ENCODE assay signal across 24 cellular contexts in the genomic region with DNA sequence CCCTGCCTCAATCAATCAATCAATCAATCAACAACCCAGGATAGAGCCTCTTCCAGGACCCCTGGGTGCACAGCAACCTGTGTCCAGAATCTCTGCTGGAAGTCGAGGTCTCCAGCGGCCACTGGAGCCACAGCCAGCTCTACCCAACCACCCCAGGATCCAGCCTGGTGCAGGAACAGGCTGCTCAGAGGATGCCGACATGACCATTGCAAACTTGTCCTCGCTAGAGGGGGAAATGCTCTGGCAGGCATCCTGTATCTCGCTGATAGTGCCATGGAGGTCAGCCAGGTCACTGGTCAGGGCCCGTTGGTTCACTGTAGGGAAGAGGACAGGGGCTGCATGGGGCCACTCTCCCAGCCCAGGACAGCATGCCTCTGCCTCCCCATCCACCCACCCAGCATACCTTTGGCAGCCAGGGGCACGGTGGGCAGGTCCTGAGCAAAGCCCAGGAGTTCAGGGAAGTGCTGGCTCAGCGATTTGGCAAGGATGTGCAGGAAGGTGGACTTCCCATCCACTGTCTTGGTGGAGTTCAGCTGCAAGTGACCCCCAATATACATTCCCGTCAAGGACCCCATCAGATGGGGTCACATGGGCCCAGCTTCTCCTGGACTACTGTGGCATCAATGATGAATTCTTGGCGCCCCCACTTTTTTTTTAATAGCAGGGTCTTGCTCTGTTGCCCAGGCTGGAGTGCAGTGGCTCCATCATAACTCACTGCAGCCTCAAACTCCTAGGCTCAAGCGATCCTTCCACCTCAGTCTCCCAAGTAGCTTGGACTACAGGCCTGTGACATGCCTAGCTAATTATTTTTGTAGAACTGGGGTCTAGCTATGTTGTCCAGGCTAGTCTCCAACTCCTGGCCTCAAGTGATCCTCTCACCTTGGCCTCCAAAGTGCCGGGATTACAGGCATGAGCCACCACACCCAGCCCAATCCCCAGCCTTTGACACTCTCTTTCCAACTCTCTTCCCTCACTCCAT. TPM values are rescaled to one million over a fixed set of nuclear protein-coding genes. Genes with fewer than 3 reads are reported as not detected.
DNase-seq lines count a peak whose midpoint lies in the region; ATAC-seq and TF ChIP-seq lines count a peak whose summit lies in the region.
"Had no signal": no experiment of that assay in that cellular context is flagged by ENCODE, and none has a peak within 500 bp of the region (broad histone marks: within the 10 kb centered on the region; RNA-seq: fewer than 3 reads in every experiment).

No MANE protein-coding gene starts in this region.

- no peaks in the 10 kb centered on the region for H3F3A ChIP-seq in smooth muscle cell (ENCODE audit: low read depth)

- H2AFZ ChIP-seq in smooth muscle cell (ENCODE audit: low read depth), result no peak overlapping the region
- H2AFZ ChIP-seq: GM23248 had no signal

- ATAC-seq in CD4-positive, alpha-beta T cell (ENCODE audit: poor library complexity), result no peak
- ATAC-seq: activated naive CD8-positive, alpha-beta T cell treated with anti-CD3 and anti-CD28 coated beads, Interleukin-2, amount 50 U/mL, for 24 hours; body of pancreas; naive thymus-derived CD8-positive, alpha-beta T cell; T-cell had no signal

- no peak for DNase-seq in CD4-positive, alpha-beta T cell
- peak; percentile 10 for DNase-seq in HuH-7 (ENCODE audit: low spot score)
- DNase-seq in immature natural killer cell, result no peak
- DNase-seq in effector CD8-positive, alpha-beta T cell (lab: John Stamatoyannopoulos, UW), result no peak
- no peak for DNase-seq in smooth muscle cell (lab: John Stamatoyannopoulos, UW; ENCODE audit: unreplicated experiment)
- DNase-seq in AML-193 (lab: John Stamatoyannopoulos, UW), result no peak
- DNase-seq: activated CD8-positive, alpha-beta memory T cell treated with anti-CD3 and anti-CD28 coated beads, Interleukin-2, amount 50 U/mL, for 48 hours; activated effector memory CD4-positive, alpha-beta T cell treated with Interleukin-2 at 50 U/mL for 16 hours; activated naive CD8-positive, alpha-beta T cell treated with anti-CD3 and anti-CD28 coated beads, Interleukin-2, amount 50 U/mL, for 24 hours; glutamatergic neuron; GM23248; Karpas-422; naive thymus-derived CD8-positive, alpha-beta T cell; NCI-H1048; NCI-H1930; NCI-H2227 treated with DMSO at 0.1 percent for 48 hours; PC-9; SIG-M5; T-cell had no signal

- 96% methylated on average over 12 of the region's 12 CpGs for WGBS in smooth muscle cell (ENCODE audit: low lambda C conversion rate)

- H3K4me2 ChIP-seq in smooth muscle cell, result no peak overlapping the region

- H4K20me1 ChIP-seq in smooth muscle cell (ENCODE audit: low read depth), result no peaks in the 10 kb centered on the region

- no peaks in the 10 kb centered on the region for H3K9me3 ChIP-seq in CD4-positive, alpha-beta T cell (ENCODE audit: control insufficient read depth, low read length)
- H3K9me3 ChIP-seq in smooth muscle cell (replicated peaks; ENCODE audit: low read depth), result no peaks in the 10 kb centered on the region
- H3K9me3 ChIP-seq: body of pancreas, suprapubic skin had no signal

- no peaks in the 10 kb centered on the region for H3K9me3 Mint-ChIP-seq in CD4-positive, alpha-beta T cell
- H3K9me3 Mint-ChIP-seq in immature natural killer cell, result no peaks in the 10 kb centered on the region
- H3K9me3 Mint-ChIP-seq: activated naive CD8-positive, alpha-beta T cell treated with anti-CD3 and anti-CD28 coated beads, Interleukin-2, amount 50 U/mL, for 24 hours; CD4-positive, alpha-beta memory T cell; memory B cell; naive thymus-derived CD8-positive, alpha-beta T cell; T-cell had no signal

- TF ChIP-seq CTCF in CD4-positive, alpha-beta T cell (IDR thresholded peaks at IDR 0.05), result no peak
- TF ChIP-seq CTCF in smooth muscle cell (IDR thresholded peaks at IDR 0.05; ENCODE audit: borderline replicate concordance, insufficient read depth, poor library complexity, severe bottlenecking), result no peak

- H3K27ac ChIP-seq in CD4-positive, alpha-beta T cell (ENCODE audit: low read depth, low read length), result no peak overlapping the region
- H3K27ac ChIP-seq in smooth muscle cell (ENCODE audit: low read depth), result no peak overlapping the region
- H3K27ac ChIP-seq: GM23248, PC-9, suprapubic skin had no signal

- no peak overlapping the region for H3K4me3 ChIP-seq in smooth muscle cell
- H3K4me3 ChIP-seq: GM23248 had no signal

- H3K36me3 Mint-ChIP-seq in CD4-positive, alpha-beta T cell (ENCODE audit: low read depth), result no peaks in the 10 kb centered on the region
- H3K36me3 Mint-ChIP-seq in immature natural killer cell, result no peaks in the 10 kb centered on the region
- H3K36me3 Mint-ChIP-seq: CD4-positive, alpha-beta memory T cell; memory B cell; naive thymus-derived CD8-positive, alpha-beta T cell; T-cell had no signal

- no peaks in the 10 kb centered on the region for H3K27me3 Mint-ChIP-seq in CD4-positive, alpha-beta T cell
- H3K27me3 Mint-ChIP-seq in immature natural killer cell (ENCODE audit: low read depth in 3 of 3), result peaks cover 0 to 5% (median 3%) of the 10 kb centered on the region in 3 donors
- H3K27me3 Mint-ChIP-seq: activated naive CD8-positive, alpha-beta T cell treated with anti-CD3 and anti-CD28 coated beads, Interleukin-2, amount 50 U/mL, for 24 hours; CD4-positive, alpha-beta memory T cell; memory B cell; naive thymus-derived CD8-positive, alpha-beta T cell; T-cell had no signal

- POLR2A ChIA-PET in CD4-positive, alpha-beta T cell (lab: Charles Lee), result interaction anchor here (0.6 kb wide), 1 partner anchor 42 kb away, joined by 3 read pairs; no protein-coding TSS in a partner anchor

- peak overlapping the region; percentile 42 for H3K4me3 Mint-ChIP-seq in CD4-positive, alpha-beta T cell
- H3K4me3 Mint-ChIP-seq in immature natural killer cell, result peak overlapping the region in 3 of 5 donors; percentile 57 to 63 (median 62)

- H3K27ac Mint-ChIP-seq in CD4-positive, alpha-beta T cell, result no peak overlapping the region
- no peak overlapping the region for H3K27ac Mint-ChIP-seq in immature natural killer cell
- H3K27ac Mint-ChIP-seq: activated naive CD8-positive, alpha-beta T cell treated with anti-CD3 and anti-CD28 coated beads, Interleukin-2, amount 50 U/mL, for 24 hours; memory B cell; T-cell had no signal

- no peak overlapping the region for H3K9ac ChIP-seq in smooth muscle cell (ENCODE audit: low read depth)
- H3K9ac ChIP-seq: GM23248 had no signal

- intact Hi-C loops in CD4-positive, alpha-beta T cell (cut with DNase I, micrococcal nuclease), result no loop called here

- no peaks in the 10 kb centered on the region for H3K4me1 ChIP-seq in smooth muscle cell (ENCODE audit: low read depth)

- H3K27me3 ChIP-seq in CD4-positive, alpha-beta T cell (ENCODE audit: control insufficient read depth, insufficient read depth, low read length), result no peaks in the 10 kb centered on the region
- no peaks in the 10 kb centered on the region for H3K27me3 ChIP-seq in smooth muscle cell (ENCODE audit: low read depth)
- H3K27me3 ChIP-seq: body of pancreas, suprapubic skin had no signal

- no peaks in the 10 kb centered on the region for H3K79me2 ChIP-seq in smooth muscle cell (ENCODE audit: low read depth)

- H3K36me3 ChIP-seq in smooth muscle cell (ENCODE audit: low read depth), result no peaks in the 10 kb centered on the region
- H3K36me3 ChIP-seq: suprapubic skin had no signal

- peaks cover 9% of the 10 kb centered on the region for H3K4me1 Mint-ChIP-seq in CD4-positive, alpha-beta T cell (ENCODE audit: low read depth)
- H3K4me1 Mint-ChIP-seq in immature natural killer cell, result peaks cover 4% of the 10 kb centered on the region in 2 donors

- CTCF ChIA-PET in CD4-positive, alpha-beta T cell (lab: Charles Lee), result interaction anchor here (1.2 kb wide), 1 partner anchor 14 kb away, joined by 5 read pairs; no protein-coding TSS in a partner anchor

RNA-seq across cellular contexts. Expression of gene KDELR2, which starts 17.9 kb away (rescaled TPM):
- total RNA-seq in CD4-positive, alpha-beta T cell, result 10 to 100 TPM; 29.6 to 29.7 TPM
- polyA plus RNA-seq in immature natural killer cell, result 10 to 100 TPM; 63.8 to 88.2 (median 75.8) TPM
- 407 and 420 TPM in 2 replicates for total RNA-seq in smooth muscle cell
- 624 and 689 TPM in 2 replicates for polyA plus RNA-seq in smooth muscle cell

RNA-seq across cellular contexts. Expression of gene GRID2IP, which starts 49.4 kb away (rescaled TPM):
- under 1 TPM; 0.36 to 0.39 TPM for total RNA-seq in CD4-positive, alpha-beta T cell
- polyA plus RNA-seq in immature natural killer cell, result under 1 TPM in 1 of 3 donors, not detected in 2; 0.21 TPM
- total RNA-seq in smooth muscle cell, result not detected in 2 replicates
- polyA plus RNA-seq in smooth muscle cell, result not detected in 2 replicates
- total RNA-seq: GM23248, posterior vena cava had no signal
- polyA plus RNA-seq: GM23248 had no signal

RNA-seq across cellular contexts. Expression of gene DAGLB, which starts 54.1 kb away (rescaled TPM):
- 10 to 100 TPM; 22.0 to 22.9 TPM for total RNA-seq in CD4-positive, alpha-beta T cell
- polyA plus RNA-seq in immature natural killer cell (10 to 100 TPM in 1 of 3 donors, 1 to 10 TPM in 2; 6.0 to 12.6 (median 7.4) TPM), smooth muscle cell (14.1 and 17.1 TPM in 2 replicates)
- 11.1 and 21.3 TPM in 2 replicates for total RNA-seq in smooth muscle cell

Comparison
In these comparisons a context has a peak if more than half of its experiments do, and no peak if none do; other contexts are left out.
1. RNA of gene KDELR2, which starts 17.9 kb away (total RNA-seq): 407 to 420 TPM in smooth muscle cell; 29.6 to 29.7 TPM in CD4-positive, alpha-beta T cell; every median in the first group is over 10 times any median in the second.